ENCODE assay signal across 9 cellular contexts in the genomic region with DNA sequence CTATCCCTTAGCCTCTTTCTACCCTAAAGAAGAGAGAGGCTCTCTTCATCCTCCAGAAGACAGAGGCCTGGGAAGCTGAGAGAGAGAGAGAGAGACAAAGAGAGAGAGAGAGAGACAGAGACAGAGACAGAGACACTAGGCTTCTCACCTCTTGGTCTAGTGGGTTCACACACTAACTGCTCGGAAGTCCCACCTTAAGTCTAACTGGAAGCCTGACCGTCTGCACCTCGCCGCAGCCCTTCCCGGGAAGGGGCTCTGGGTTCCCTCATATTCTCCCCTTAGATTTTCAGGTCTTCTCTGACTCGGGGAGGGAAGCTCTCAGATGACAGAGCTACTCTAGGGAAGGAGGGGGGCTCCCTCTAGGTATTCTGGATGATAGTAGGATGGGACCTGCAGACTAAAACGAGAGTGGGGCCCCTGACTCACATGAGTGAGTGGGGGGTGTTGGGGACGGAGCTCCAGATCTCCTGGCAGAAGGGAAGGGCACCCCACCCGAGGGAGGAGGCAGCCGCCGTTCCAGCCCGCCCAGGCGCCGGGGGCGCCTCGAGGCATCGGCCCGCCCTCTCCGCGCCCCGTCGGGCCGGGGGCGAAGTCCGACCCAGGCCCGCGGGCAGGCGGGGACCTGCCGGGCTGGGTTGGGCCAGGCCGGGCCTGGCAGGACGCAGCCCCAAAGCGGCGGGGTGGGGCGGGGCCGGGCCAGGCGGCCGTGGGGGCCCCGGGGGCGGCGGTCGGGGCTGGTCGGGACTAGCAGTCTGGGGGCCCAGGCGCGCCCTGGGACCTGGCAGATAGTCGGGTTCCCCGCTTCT. TPM values are rescaled to one million over a fixed set of nuclear protein-coding genes. Genes with fewer than 3 reads are reported as not detected.
DNase-seq lines count a peak whose midpoint lies in the region; ATAC-seq and TF ChIP-seq lines count a peak whose summit lies in the region.
"Had no signal": no experiment of that assay in that cellular context is flagged by ENCODE, and none has a peak within 500 bp of the region (broad histone marks: within the 10 kb centered on the region; RNA-seq: fewer than 3 reads in every experiment).

No MANE protein-coding gene starts in this region.

- DNase-seq in AG04449 (ENCODE audit: low read depth, low spot score) (no peak), fibroblast of the aortic adventitia (ENCODE audit: low read depth) (peak; percentile 46), GOT3 (lab: John Stamatoyannopoulos, UW) (no peak)
- no peak for DNase-seq in activated CD4-positive, CD25-positive, alpha-beta regulatory T cell treated with anti-CD3 and anti-CD28 coated beads, Interleukin-2, amount 50 U/mL, for 72 hours

- CTCF ChIA-PET in AG04449 (lab: Yijun Ruan, JAX): interaction anchor here (1.1 to 4.7 kb wide), 9 partner anchors 7 to 58 kb away, joined by 3 to 58 read pairs (median 11); partner anchors contain the start of genes PRDX2 and THSD8

- H3K36me3 ChIP-seq in rectal smooth muscle tissue (ENCODE audit: control insufficient read depth, insufficient read depth, low read length): no peaks in the 10 kb centered on the region

- POLR2A ChIA-PET in AG04449 (lab: Yijun Ruan, JAX): interaction anchor here (0.5 to 1.4 kb wide), 7 partner anchors 9 to 364 kb away, joined by 3 to 5 read pairs (median 3); partner anchors contain the start of gene FARSA

- H3K27me3 ChIP-seq in rectal smooth muscle tissue (ENCODE audit: control insufficient read depth, insufficient read depth, low read length): no peaks in the 10 kb centered on the region

- peak overlapping the region; percentile 83 for H3K9ac ChIP-seq in rectal smooth muscle tissue (ENCODE audit: low read length)

- ATAC-seq in GM21381 (IDR thresholded peaks at IDR 0.05; ENCODE audit: unreplicated experiment): no peak

- peak overlapping the region; percentile 94 for H3K27ac ChIP-seq in rectal smooth muscle tissue (ENCODE audit: low read depth, low read length)

- peaks cover 29% of the 10 kb centered on the region for H3K4me1 ChIP-seq in rectal smooth muscle tissue (ENCODE audit: control insufficient read depth, insufficient read depth, low read length)

- H3K4me3 ChIP-seq in AG04449 (ENCODE audit: low read depth, low read length) (peak overlapping the region; percentile 55), WI38 (ENCODE audit: low read depth, low read length) (peak overlapping the region; percentile 91), fibroblast of the aortic adventitia (ENCODE audit: low read depth, low read length) (peak overlapping the region; percentile 57), rectal smooth muscle tissue (ENCODE audit: low read length) (peak overlapping the region; percentile 68)

- TF ChIP-seq CTCF in AG04449 (IDR thresholded peaks at IDR 0.05; ENCODE audit: insufficient read depth, low read length, missing control alignments) (no peak), WI38 (IDR thresholded peaks at IDR 0.05; ENCODE audit: low read depth, low read length) (no peak), fibroblast of the aortic adventitia (IDR thresholded peaks at IDR 0.05; ENCODE audit: insufficient read depth, low read length) (no peak)

- TF ChIP-seq POLR2A in GM15510 (IDR thresholded peaks at IDR 0.05; ENCODE audit: borderline replicate concordance, extremely low read depth, insufficient read length): peak; percentile 73

RNA-seq across cellular contexts. Expression of gene JUNB, which starts 2.0 kb away (rescaled TPM):
- 87.9 and 263 TPM in 2 replicates for total RNA-seq in fibroblast of the aortic adventitia (ENCODE audit: low replicate concordance)

RNA-seq across cellular contexts. Expression of gene PRDX2, which starts 12.3 kb away (rescaled TPM):
- total RNA-seq in fibroblast of the aortic adventitia (ENCODE audit: low replicate concordance): 66.7 and 163 TPM in 2 replicates

RNA-seq across cellular contexts. Expression of gene THSD8, which starts 12.6 kb away (rescaled TPM):
- not detected in 2 replicates for total RNA-seq in fibroblast of the aortic adventitia (ENCODE audit: low replicate concordance)
- total RNA-seq: M059J had no signal

RNA-seq across cellular contexts. Expression of gene HOOK2, which starts 13.9 kb away (rescaled TPM):
- 15.5 and 31.2 TPM in 2 replicates for total RNA-seq in fibroblast of the aortic adventitia (ENCODE audit: low replicate concordance)

RNA-seq across cellular contexts. Expression of gene RNASEH2A, which starts 17.1 kb away (rescaled TPM):
- 12.8 and 37.4 TPM in 2 replicates for total RNA-seq in fibroblast of the aortic adventitia (ENCODE audit: low replicate concordance)
